In the genomic region with DNA sequence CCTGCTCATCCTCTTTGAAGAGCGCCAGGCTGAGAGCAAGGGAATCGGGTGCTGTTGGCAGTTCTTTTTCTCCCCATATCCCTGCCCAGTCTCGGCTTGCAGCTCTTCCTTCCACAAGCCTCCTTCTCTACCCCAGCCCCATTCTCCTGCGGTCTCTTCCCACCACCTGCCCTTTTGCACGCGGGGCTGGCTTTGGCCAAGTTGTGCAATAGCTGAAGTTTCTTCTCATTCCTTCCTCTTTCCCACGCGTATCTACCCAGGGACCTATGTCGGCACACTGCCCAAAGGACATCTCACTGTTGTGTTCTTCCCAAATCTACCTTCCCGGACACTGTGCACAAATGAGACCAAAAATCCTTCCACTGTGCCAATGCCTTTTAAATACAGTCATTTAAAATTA, we compare ENCODE assay signal across 1 cellular context.
A peak's percentile ranks its signal among the peaks of the same experiment; 100 is the strongest.
TF ChIP-seq lines count a peak whose summit lies in the region.

No MANE protein-coding gene starts in this region.

TF ChIP-seq in IMR-90, 13 proteins besides CTCF, POLR2A, EP300 and RAD21:
- TF ChIP-seq MAZ (IDR thresholded peaks at IDR 0.05; ENCODE audit: borderline replicate concordance, low read depth, low read length) (no peak), CEBPB (IDR thresholded peaks at IDR 0.05; ENCODE audit: low read depth, low read length) (0 out of 2 replicates have a peak, but pooled peaks have one; percentile 25), SMC3 (IDR thresholded peaks at IDR 0.05; ENCODE audit: low read depth, low read length) (no peak), MXI1 (IDR thresholded peaks at IDR 0.05; ENCODE audit: borderline replicate concordance, low read depth, low read length) (no peak)
- TF ChIP-seq, protein P1, sequence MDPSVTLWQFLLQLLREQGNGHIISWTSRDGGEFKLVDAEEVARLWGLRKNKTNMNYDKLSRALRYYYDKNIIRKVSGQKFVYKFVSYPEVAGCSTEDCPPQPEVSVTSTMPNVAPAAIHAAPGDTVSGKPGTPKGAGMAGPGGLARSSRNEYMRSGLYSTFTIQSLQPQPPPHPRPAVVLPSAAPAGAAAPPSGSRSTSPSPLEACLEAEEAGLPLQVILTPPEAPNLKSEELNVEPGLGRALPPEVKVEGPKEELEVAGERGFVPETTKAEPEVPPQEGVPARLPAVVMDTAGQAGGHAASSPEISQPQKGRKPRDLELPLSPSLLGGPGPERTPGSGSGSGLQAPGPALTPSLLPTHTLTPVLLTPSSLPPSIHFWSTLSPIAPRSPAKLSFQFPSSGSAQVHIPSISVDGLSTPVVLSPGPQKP (IDR thresholded peaks at IDR 0.05; ENCODE audit: borderline replicate concordance, low read depth, low read length), result no peak
TF ChIP-seq in IMR-90: peak in this region for 1.
